In the genomic region with DNA sequence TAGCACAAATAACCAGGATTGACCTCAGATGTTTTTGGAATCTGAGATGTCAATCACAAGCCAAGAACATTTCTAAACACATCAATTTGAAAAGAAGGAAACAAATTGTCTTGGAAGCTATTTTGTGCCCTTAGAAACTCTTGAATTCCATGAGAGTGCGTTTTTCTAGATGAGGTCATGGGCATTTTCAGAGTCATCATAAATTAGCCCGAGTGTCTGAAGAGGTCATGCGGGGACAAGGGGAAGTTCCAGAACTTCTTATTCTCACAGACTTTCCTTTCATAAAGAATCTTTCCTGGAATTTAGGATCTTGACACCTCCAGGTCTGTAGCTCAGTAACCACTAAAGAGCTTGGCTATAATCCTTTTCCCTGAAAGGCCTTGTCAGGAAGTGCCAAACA, we compare ENCODE assay signal across 12 cellular contexts. TPM values are rescaled to one million over a fixed set of nuclear protein-coding genes. Genes with fewer than 3 reads are reported as not detected.
DNase-seq lines count a peak whose midpoint lies in the region; ATAC-seq lines count a peak whose summit lies in the region.
"Had no signal": no experiment of that assay in that cellular context is flagged by ENCODE, and none has a peak within 500 bp of the region (broad histone marks: within the 10 kb centered on the region; RNA-seq: fewer than 3 reads in every experiment).

No MANE protein-coding gene starts in this region.

- no peaks in the 10 kb centered on the region for H3K27me3 ChIP-seq in aorta (ENCODE audit: control insufficient read depth in 1 of 2, insufficient read depth in 2 of 2, low read length in 1 of 2)

- intact Hi-C loops in aorta (cut with DNase I), result no loop called here

- no peak overlapping the region for H3K27ac ChIP-seq in aorta (ENCODE audit: low read depth in 1 of 2, low read length in 2 of 2)
- H3K27ac ChIP-seq: PC-9 had no signal

- no peaks in the 10 kb centered on the region for H3K36me3 ChIP-seq in aorta (ENCODE audit: control insufficient read depth in 1 of 2, insufficient read depth in 2 of 2, low read length in 1 of 2)

- peaks cover 83% of the 10 kb centered on the region for H3K36me3 Mint-ChIP-seq in activated CD8-positive, alpha-beta T cell treated with anti-CD3 and anti-CD28 coated beads, Interleukin-2, amount 10 ng/mL, durations not matched to agents 7 days and 5 days (ENCODE audit: low read depth)

- no peak overlapping the region for H3K4me3 ChIP-seq in aorta (ENCODE audit: low read length in 2 of 2)
- H3K4me3 ChIP-seq: PC-9 had no signal

- H3K4me1 Mint-ChIP-seq in activated CD8-positive, alpha-beta T cell treated with anti-CD3 and anti-CD28 coated beads, Interleukin-2, amount 10 ng/mL, durations not matched to agents 7 days and 5 days (ENCODE audit: low read depth), result peaks cover 65% of the 10 kb centered on the region

- peak; percentile 2 for DNase-seq in stimulated activated CD4-positive, alpha-beta T cell treated with anti-CD3 and anti-CD28 coated beads, Interleukin-4, amount 100 ng/mL, for 24 hours
- DNase-seq in stimulated activated CD4-positive, alpha-beta T cell treated with anti-CD3 and anti-CD28 coated beads, Interleukin-4, amount 100 ng/mL, for 1 hour, result no peak
- no peak for DNase-seq in activated CD8-positive, alpha-beta T cell treated with anti-CD3 and anti-CD28 coated beads, Interleukin-2, amount 10 ng/mL, durations not matched to agents 7 days and 5 days
- DNase-seq in kidney glomerular epithelial cell (lab: John Stamatoyannopoulos, UW) (peak; percentile 45), aorta (no peak), T1000 (lab: John Stamatoyannopoulos, UW) (no peak)
- DNase-seq: COR-L47, PC-9 had no signal

- H3K27ac Mint-ChIP-seq in activated CD8-positive, alpha-beta T cell treated with anti-CD3 and anti-CD28 coated beads, Interleukin-2, amount 10 ng/mL, durations not matched to agents 7 days and 5 days, result peak overlapping the region; percentile 15

- POLR2A ChIA-PET in activated CD8-positive, alpha-beta T cell treated with anti-CD3 and anti-CD28 coated beads, Interleukin-2, amount 10 ng/mL, durations not matched to agents 7 days and 5 days (lab: Charles Lee), result interaction anchor here (0.5 to 0.7 kb wide), 2 partner anchors 14 to 57 kb away, joined by 3 to 8 read pairs; no protein-coding TSS in a partner anchor

- H3K27me3 Mint-ChIP-seq in activated CD8-positive, alpha-beta T cell treated with anti-CD3 and anti-CD28 coated beads, Interleukin-2, amount 10 ng/mL, durations not matched to agents 7 days and 5 days (ENCODE audit: low read depth), result no peaks in the 10 kb centered on the region

- H3K9me3 ChIP-seq in aorta (ENCODE audit: control insufficient read depth, low read length), result no peaks in the 10 kb centered on the region

- CTCF ChIA-PET in activated CD8-positive, alpha-beta T cell treated with anti-CD3 and anti-CD28 coated beads, Interleukin-2, amount 10 ng/mL, durations not matched to agents 7 days and 5 days (lab: Charles Lee), result interaction anchor here (0.7 to 1.8 kb wide), 6 partner anchors 16 to 53 kb away, joined by 3 to 12 read pairs (median 4); no protein-coding TSS in a partner anchor

- 10 to 17% methylated on average over 3 of the region's 3 CpGs for WGBS in aorta, 2 donors

- H3K4me3 Mint-ChIP-seq in activated CD8-positive, alpha-beta T cell treated with anti-CD3 and anti-CD28 coated beads, Interleukin-2, amount 10 ng/mL, durations not matched to agents 7 days and 5 days, result no peak overlapping the region

- H3K4me1 ChIP-seq in aorta (ENCODE audit: control insufficient read depth in 1 of 2, insufficient read depth in 2 of 2, low read length in 2 of 2), result no peaks in the 10 kb centered on the region

- H3K9me3 Mint-ChIP-seq in activated CD8-positive, alpha-beta T cell treated with anti-CD3 and anti-CD28 coated beads, Interleukin-2, amount 10 ng/mL, durations not matched to agents 7 days and 5 days (ENCODE audit: insufficient read depth), result peaks cover 14% of the 10 kb centered on the region

- ATAC-seq in activated CD8-positive, alpha-beta T cell treated with anti-CD3 and anti-CD28 coated beads, Interleukin-2, amount 10 ng/mL, durations not matched to agents 7 days and 5 days, result no peak
- peak; percentile 60 for ATAC-seq in aorta (ENCODE audit: low FRiP score)
- no peak for ATAC-seq in GM19351 (IDR thresholded peaks at IDR 0.05; ENCODE audit: unreplicated experiment)
- ATAC-seq in HG02571 (IDR thresholded peaks at IDR 0.05; ENCODE audit: unreplicated experiment), result no peak

RNA-seq across cellular contexts. Expression of a gene that starts 28.2 kb away (rescaled TPM):
- 100 to 1,000 TPM; 174 to 177 TPM for total RNA-seq in activated CD8-positive, alpha-beta T cell treated with anti-CD3 and anti-CD28 coated beads, Interleukin-2, amount 10 ng/mL, durations not matched to agents 7 days and 5 days
- total RNA-seq in aorta, result 1 to 10 TPM; 2.4 to 4.2 TPM
- 1 to 10 TPM in 1 of 2 donors, under 1 TPM in 1; 0.33 to 4.1 TPM for polyA plus RNA-seq in aorta
- total RNA-seq: bronchial epithelial cell, frontal cortex, PC-9 had no signal

RNA-seq across cellular contexts. Expression of a gene that starts 54.9 kb away (rescaled TPM):
- 100 to 1,000 TPM; 213 to 217 TPM for total RNA-seq in activated CD8-positive, alpha-beta T cell treated with anti-CD3 and anti-CD28 coated beads, Interleukin-2, amount 10 ng/mL, durations not matched to agents 7 days and 5 days
- total RNA-seq in aorta, result 10 to 100 TPM; 82.0 to 94.1 TPM
- polyA plus RNA-seq in aorta, result 10 to 100 TPM; 41.4 to 89.4 TPM

RNA-seq across cellular contexts. Expression of a gene that starts 56.6 kb away (rescaled TPM):
- total RNA-seq in activated CD8-positive, alpha-beta T cell treated with anti-CD3 and anti-CD28 coated beads, Interleukin-2, amount 10 ng/mL, durations not matched to agents 7 days and 5 days, result 10 to 100 TPM; 17.2 to 18.1 TPM
- 10 to 100 TPM; 19.0 to 21.2 TPM for total RNA-seq in aorta
- polyA plus RNA-seq in aorta, result 10 to 100 TPM in 1 of 2 donors, 1 to 10 TPM in 1; 6.0 to 23.9 TPM
- total RNA-seq: frontal cortex had no signal

Comparison
In these comparisons a context has a peak if more than half of its experiments do, and no peak if none do; other contexts are left out.
1. DNase-seq: peak in stimulated activated CD4-positive, alpha-beta T cell treated with anti-CD3 and anti-CD28 coated beads, Interleukin-4, amount 100 ng/mL, for 24 hours (single experiment) and kidney glomerular epithelial cell (single experiment); none in stimulated activated CD4-positive, alpha-beta T cell treated with anti-CD3 and anti-CD28 coated beads, Interleukin-4, amount 100 ng/mL, for 1 hour (single experiment), activated CD8-positive, alpha-beta T cell treated with anti-CD3 and anti-CD28 coated beads, Interleukin-2, amount 10 ng/mL, durations not matched to agents 7 days and 5 days (single experiment), aorta (0 of 2) and T1000 (single experiment).
2. RNA of a gene that starts 28.2 kb away (total RNA-seq): 174 to 177 TPM in activated CD8-positive, alpha-beta T cell treated with anti-CD3 and anti-CD28 coated beads, Interleukin-2, amount 10 ng/mL, durations not matched to agents 7 days and 5 days; 2.4 to 4.2 TPM in aorta; every median in the first group is over 10 times any median in the second.